Comparison of ENCODE assay signal across 7 cellular contexts in the genomic region with DNA sequence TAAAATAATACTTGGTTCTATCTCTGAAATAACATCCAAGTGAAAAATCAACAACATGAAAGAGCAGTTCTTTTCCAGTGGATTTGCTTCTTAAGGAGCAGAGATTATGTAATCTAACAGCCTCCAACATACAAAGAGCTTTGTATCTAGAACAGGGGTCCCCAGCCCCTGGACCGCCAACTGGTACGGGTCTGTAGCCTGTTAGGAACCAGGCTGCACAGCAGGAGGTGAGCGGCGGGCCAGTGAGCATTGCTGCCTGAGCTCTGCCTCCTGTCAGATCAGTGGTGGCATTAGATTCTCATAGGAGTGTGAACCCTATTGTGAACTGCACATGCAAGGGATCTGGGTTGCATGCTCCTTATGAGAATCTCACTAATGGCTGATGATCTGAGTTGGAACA. TPM values are rescaled to one million over a fixed set of nuclear protein-coding genes. Genes with fewer than 3 reads are reported as not detected.
A peak's percentile ranks its signal among the peaks of the same experiment; 100 is the strongest.
DNase-seq lines count a peak whose midpoint lies in the region; ATAC-seq, FAIRE-seq and TF ChIP-seq lines count a peak whose summit lies in the region.
"Not testable (repeated sequence)": the region's sequence is repeated elsewhere in the genome, so short reads cannot be mapped to it uniquely, and the experiment has no call there.

No MANE protein-coding gene starts in this region.

- peak overlapping the region; percentile 25 for H3K27ac ChIP-seq in 22Rv1
- not testable (repeated sequence) for H3K27ac ChIP-seq in CD8-positive, alpha-beta T cell (ENCODE audit: low read depth, low read length); H1 (ENCODE audit: low read depth, low read length)
- H3K27ac ChIP-seq in SJCRH30: peak overlapping the region; percentile 54
- peak overlapping the region; percentile 98 for H3K27ac ChIP-seq in neutrophil
- H3K27ac ChIP-seq in subcutaneous abdominal adipose tissue (ENCODE audit: low read depth, low read length): peak overlapping the region; percentile 40

- peak overlapping the region; percentile 52 for H3K27ac Mint-ChIP-seq in CD8-positive, alpha-beta T cell
- H3K27ac Mint-ChIP-seq in activated T-cell treated with anti-CD3 and anti-CD28 coated beads, Interleukin-2, amount 50 U/mL, for 72 hours: peak overlapping the region; percentile 77

- H4K8ac ChIP-seq in H1 (ENCODE audit: extremely low read depth, insufficient read depth, low read length): not testable (repeated sequence)

- not testable (repeated sequence) for H3K9me3 Mint-ChIP-seq in CD8-positive, alpha-beta T cell; activated T-cell treated with anti-CD3 and anti-CD28 coated beads, Interleukin-2, amount 50 U/mL, for 72 hours

- H3K4me3 ChIP-seq in CD8-positive, alpha-beta T cell (ENCODE audit: low read depth, low read length); SJCRH30; H1 (ENCODE audit: extremely low read depth in 1 of 4, insufficient read depth in 2 of 4, low read depth in 3 of 4, low read length in 4 of 4); subcutaneous abdominal adipose tissue (ENCODE audit: low read depth in 1 of 5, low read length in 5 of 5): not testable (repeated sequence)
- peak overlapping the region; percentile 57 to 62 for H3K4me3 ChIP-seq in neutrophil (ENCODE audit: low read depth in 1 of 2, low read length in 1 of 2)

- H2BK120ac ChIP-seq in H1 (replicated peaks; ENCODE audit: low read depth, low read length): not testable (repeated sequence)

- H4K91ac ChIP-seq in H1 (replicated peaks; ENCODE audit: insufficient read length, low read length): not testable (repeated sequence)

- peaks cover 12% of the 10 kb centered on the region for H3K79me1 ChIP-seq in H1 (ENCODE audit: low read depth, low read length)

- DNase-seq in CD8-positive, alpha-beta T cell; SJCRH30; activated T-cell treated with anti-CD3 and anti-CD28 coated beads, Interleukin-2, amount 50 U/mL, for 72 hours; H1 (ENCODE audit: low read depth in 1 of 2, low spot score in 2 of 2): not testable (repeated sequence)

- TF ChIP-seq CTCF in 22Rv1 (IDR thresholded peaks at IDR 0.05); CD8-positive, alpha-beta T cell (IDR thresholded peaks at IDR 0.05); H1 (IDR thresholded peaks at IDR 0.05; ENCODE audit: control extremely low read depth in 1 of 3, insufficient read depth in 1 of 3, low read depth in 1 of 3, low read length in 3 of 3); neutrophil (IDR thresholded peaks at IDR 0.05): not testable (repeated sequence)

- H3K4me2 ChIP-seq in H1 (ENCODE audit: insufficient read depth in 1 of 2, low read depth in 2 of 2, low read length in 2 of 2): not testable (repeated sequence)

- H3K9me3 ChIP-seq in CD8-positive, alpha-beta T cell (ENCODE audit: low read length); SJCRH30 (replicated peaks); H1 (ENCODE audit: insufficient read depth in 2 of 2, low read depth in 1 of 2, low read length in 1 of 2); neutrophil; subcutaneous abdominal adipose tissue (ENCODE audit: control insufficient read depth in 5 of 5, low read length in 5 of 5): not testable (repeated sequence)

- not testable (repeated sequence) for H2BK12ac ChIP-seq in H1 (ENCODE audit: low read depth, low read length)

- H4K5ac ChIP-seq in H1 (ENCODE audit: insufficient read length, low read depth, low read length): not testable (repeated sequence)

- not testable (repeated sequence) for H3K4me1 ChIP-seq in CD8-positive, alpha-beta T cell (ENCODE audit: insufficient read depth, low read length); H1 (replicated peaks in 1 of 4; ENCODE audit: control insufficient read depth in 3 of 4, insufficient read depth in 4 of 4, low read length in 3 of 4)
- H3K4me1 ChIP-seq in SJCRH30 (peaks cover 44% of the 10 kb centered on the region), neutrophil (ENCODE audit: control insufficient read depth in 1 of 2, insufficient read depth in 1 of 2, low read depth in 1 of 2, low read length in 1 of 2) (peaks cover 98 to 99% of the 10 kb centered on the region in 2 experiments), subcutaneous abdominal adipose tissue (ENCODE audit: control insufficient read depth in 5 of 5, insufficient read depth in 5 of 5, low read length in 5 of 5) (peaks cover 10 to 63% (median 34%) of the 10 kb centered on the region in 5 donors)

- H2BK5ac ChIP-seq in H1 (ENCODE audit: low read depth, low read length): not testable (repeated sequence)

- intact Hi-C loops in CD8-positive, alpha-beta T cell (cut with DNase I, micrococcal nuclease): not testable (repeated sequence)

- H3K4ac ChIP-seq in H1 (replicated peaks; ENCODE audit: insufficient read length, low read depth, low read length): not testable (repeated sequence)

- not testable (repeated sequence) for H3K56ac ChIP-seq in H1 (replicated peaks; ENCODE audit: insufficient read length, low read depth, low read length)

- not testable (repeated sequence) for H3K9ac ChIP-seq in H1 (replicated peaks in 1 of 4; ENCODE audit: extremely low read depth in 1 of 4, low read depth in 3 of 4, low read length in 3 of 4); subcutaneous abdominal adipose tissue (ENCODE audit: low read length in 5 of 5)

- not testable (repeated sequence) for TF ChIP-seq EP300 in H1 (IDR thresholded peaks at IDR 0.05; ENCODE audit: borderline replicate concordance in 1 of 2, low read depth in 2 of 2, low read length in 2 of 2)

- H3K36me3 ChIP-seq in CD8-positive, alpha-beta T cell (ENCODE audit: insufficient read depth, low read length); subcutaneous abdominal adipose tissue (ENCODE audit: control insufficient read depth in 5 of 5, insufficient read depth in 5 of 5, low read length in 5 of 5): not testable (repeated sequence)
- H3K36me3 ChIP-seq in SJCRH30 (peaks cover 21% of the 10 kb centered on the region), H1 (ENCODE audit: control insufficient read depth in 2 of 4, insufficient read depth in 4 of 4, low read length in 3 of 4) (peaks cover 0 to 12% (median 4%) of the 10 kb centered on the region in 4 experiments; a peak in 5 of 8 replicates), neutrophil (peaks cover 48% of the 10 kb centered on the region)

- ATAC-seq in CD8-positive, alpha-beta T cell; activated T-cell treated with anti-CD3 and anti-CD28 coated beads, Interleukin-2, amount 50 U/mL, for 72 hours (replicated peaks in 1 of 2): not testable (repeated sequence)

- H2BK15ac ChIP-seq in H1 (ENCODE audit: low read length): not testable (repeated sequence)

- not testable (repeated sequence) for H3K27me3 Mint-ChIP-seq in CD8-positive, alpha-beta T cell (ENCODE audit: low read depth); activated T-cell treated with anti-CD3 and anti-CD28 coated beads, Interleukin-2, amount 50 U/mL, for 72 hours (ENCODE audit: low read depth)

- not testable (repeated sequence) for H3K27me3 ChIP-seq in CD8-positive, alpha-beta T cell (ENCODE audit: insufficient read depth, low read length); SJCRH30; H1 (replicated peaks in 1 of 4; ENCODE audit: control insufficient read depth in 3 of 4, extremely low read depth in 1 of 4, insufficient read depth in 3 of 4, low read length in 3 of 4); neutrophil; subcutaneous abdominal adipose tissue (ENCODE audit: control insufficient read depth in 5 of 5, insufficient read depth in 4 of 5, low read length in 5 of 5)

- H2AK5ac ChIP-seq in H1 (ENCODE audit: low read depth, low read length): not testable (repeated sequence)

- not testable (repeated sequence) for H3K14ac ChIP-seq in H1 (ENCODE audit: insufficient read length)

- peaks cover 29% of the 10 kb centered on the region for H3K4me1 Mint-ChIP-seq in CD8-positive, alpha-beta T cell (ENCODE audit: low read depth)
- peaks cover 24% of the 10 kb centered on the region for H3K4me1 Mint-ChIP-seq in activated T-cell treated with anti-CD3 and anti-CD28 coated beads, Interleukin-2, amount 50 U/mL, for 72 hours (ENCODE audit: low read depth)

- not testable (repeated sequence) for H2BK20ac ChIP-seq in H1 (ENCODE audit: low read length)

- H3K4me3 Mint-ChIP-seq in CD8-positive, alpha-beta T cell; activated T-cell treated with anti-CD3 and anti-CD28 coated beads, Interleukin-2, amount 50 U/mL, for 72 hours: not testable (repeated sequence)

- H3K23ac ChIP-seq in H1 (ENCODE audit: insufficient read length): not testable (repeated sequence)

- not testable (repeated sequence) for FAIRE-seq in H1 (lab: Jason Lieb, UNC)

- not testable (repeated sequence) for H2AFZ ChIP-seq in H1 (ENCODE audit: low read length)

- H3K18ac ChIP-seq in H1 (ENCODE audit: extremely low read depth, low read length): not testable (repeated sequence)

- peaks cover 7 to 45% of the 10 kb centered on the region in 2 experiments for H3K79me2 ChIP-seq in H1 (ENCODE audit: control insufficient read depth in 1 of 2, insufficient read depth in 2 of 2, low read length in 2 of 2)

- WGBS in H1 (ENCODE audit: extremely low coverage in 1 of 2, insufficient coverage in 1 of 2, insufficient read length in 1 of 2, insufficient replicate concordance in 2 of 2, low coverage in 1 of 2, low lambda C conversion rate in 2 of 2, missing lambda C conversion rate in 1 of 2), 2 experiments: 84% methylated on average over 4 of the region's 4 CpGs; no CpG with 5 or more reads in 1 of the 2 experiments

- CTCF ChIA-PET in CD8-positive, alpha-beta T cell (lab: Charles Lee): interaction anchor here (0.8 to 4.2 kb wide), 5 partner anchors 12 to 276 kb away, joined by 3 to 14 read pairs (median 3); a partner anchor contains a TSS
- CTCF ChIA-PET in H1 (lab: Charles Lee; ENCODE audit: partially characterized antibody): interaction anchor here (1.2 to 3.8 kb wide), 7 partner anchors 11 to 48 kb away, joined by 3 to 18 read pairs (median 7); a partner anchor contains a TSS

- peaks cover 5 to 13% of the 10 kb centered on the region in 2 experiments for H4K20me1 ChIP-seq in H1 (replicated peaks in 1 of 2; ENCODE audit: control insufficient read depth in 1 of 2, insufficient read depth in 2 of 2, low read length in 2 of 2)

- H3K36me3 Mint-ChIP-seq in CD8-positive, alpha-beta T cell: peaks cover 24% of the 10 kb centered on the region
- not testable (repeated sequence) for H3K36me3 Mint-ChIP-seq in activated T-cell treated with anti-CD3 and anti-CD28 coated beads, Interleukin-2, amount 50 U/mL, for 72 hours (ENCODE audit: insufficient read depth in 2 of 2)

- TF ChIP-seq POLR2A in H1 (IDR thresholded peaks at IDR 0.05; ENCODE audit: control extremely low read depth in 1 of 2, low read depth in 2 of 2, low read length in 2 of 2): not testable (repeated sequence)

- not testable (repeated sequence) for TF ChIP-seq RAD21 in H1 (IDR thresholded peaks at IDR 0.05 in 1 of 2, conservative IDR thresholded peaks at IDR 0.05 in 1 of 2; ENCODE audit: low read depth in 2 of 2, low read length in 2 of 2)

- H3K23me2 ChIP-seq in H1 (ENCODE audit: low read depth, low read length): not testable (repeated sequence)

- POLR2A ChIA-PET in CD8-positive, alpha-beta T cell (lab: Charles Lee): interaction anchor here (1.2 kb wide), 1 partner anchor 13 kb away, joined by 4 read pairs; a partner anchor contains a TSS
- POLR2A ChIA-PET in H1 (lab: Charles Lee; ENCODE audit: partially characterized antibody): interaction anchor here (1.6 to 3.6 kb wide), 3 partner anchors 11 to 109 kb away, joined by 3 to 20 read pairs (median 7); a partner anchor contains a TSS

RNA-seq across cellular contexts. Expression of a gene that starts 12.6 kb away (rescaled TPM):
- 1 to 10 TPM; 8.4 to 9.1 TPM for total RNA-seq in CD8-positive, alpha-beta T cell
- total RNA-seq in SJCRH30 (2014; rRNA removed; shearing (Covaris generic)): 20.8 and 28.5 TPM in 2 replicates
- total RNA-seq in activated T-cell treated with anti-CD3 and anti-CD28 coated beads, Interleukin-2, amount 50 U/mL, for 72 hours: 10 to 100 TPM; 36.2 to 37.0 TPM
- 37.6 and 41.1 TPM in 2 replicates for total RNA-seq in H1 (2021; fragmentation: NEBNext Ultra II Directional; extraction: Animal tissue kit (Norgen Biotek cat#: 25700))
- polyA plus RNA-seq in H1 (2011; rRNA removed): 13.2 and 25.6 TPM in 2 replicates
- 17.9 TPM for polyA plus RNA-seq in H1 (2011; cell fraction: cytosol; rRNA removed)
- polyA plus RNA-seq in H1 (2011; cell fraction: nucleus; rRNA removed): 39.1 TPM
- polyA plus RNA-seq in H1 (2012, experiment 1 of 2): 32.5 to 35.2 TPM (median 35.1 TPM) in 4 replicates
- polyA plus RNA-seq in H1 (2012, experiment 2 of 2): 22.3 TPM
- polyA plus RNA-seq in H1 (2013, experiment 1 of 2): 23.1 TPM
- polyA plus RNA-seq in H1 (2013, experiment 2 of 2): 23.2 TPM
- polyA minus RNA-seq in H1 (2011; rRNA and poly(A)+ RNA removed): 19.1 and 23.2 TPM in 2 replicates
- 19.9 TPM for polyA minus RNA-seq in H1 (2011; cell fraction: cytosol; rRNA and poly(A)+ RNA removed)
- 26.2 TPM for polyA minus RNA-seq in H1 (2011; cell fraction: nucleus; rRNA and poly(A)+ RNA removed)
